Comparison of ENCODE assay signal across 8 cellular contexts in the genomic region with DNA sequence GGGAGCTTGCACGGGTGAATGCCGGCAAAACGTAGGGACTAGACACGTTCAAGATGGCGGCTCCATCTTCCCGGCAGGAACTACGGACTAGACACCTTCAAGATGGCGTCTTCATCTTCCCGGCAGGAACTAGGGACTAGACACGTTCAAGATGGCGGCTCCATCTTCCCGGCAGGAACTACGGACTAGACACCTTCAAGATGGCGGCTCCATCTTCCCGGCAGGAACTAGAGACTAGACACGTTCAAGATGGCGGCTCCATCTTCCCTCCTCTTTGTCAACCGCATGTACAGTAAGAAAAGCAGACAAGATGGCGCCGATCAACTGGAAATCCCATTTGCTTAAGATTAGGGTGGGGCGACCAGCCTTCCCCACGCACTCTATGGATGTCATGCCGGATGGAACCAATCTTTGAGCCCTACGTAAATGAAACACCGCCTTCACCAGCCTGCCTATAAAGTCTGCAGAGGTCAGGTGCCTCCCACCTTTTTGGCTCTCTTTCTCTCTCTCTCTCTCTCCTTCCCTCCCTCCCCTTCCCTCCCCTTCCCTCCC.
A peak's percentile ranks its signal among the peaks of the same experiment; 100 is the strongest.
DNase-seq lines count a peak whose midpoint lies in the region; ATAC-seq and TF ChIP-seq lines count a peak whose summit lies in the region.

No MANE protein-coding gene starts in this region.

- H3K27ac Mint-ChIP-seq in activated naive CD4-positive, alpha-beta T cell treated with anti-CD3 and anti-CD28 coated beads for 36 hours, result peak overlapping the region; percentile 46

- TF ChIP-seq CTCF in GM06990 (IDR thresholded peaks at IDR 0.05; ENCODE audit: insufficient read depth, low read length, poor library complexity, severe bottlenecking) (no peak), HEK293 (tag by site-specific recombination; IDR thresholded peaks at IDR 0.05) (no peak), smooth muscle cell (IDR thresholded peaks at IDR 0.05; ENCODE audit: borderline replicate concordance, insufficient read depth, poor library complexity, severe bottlenecking) (no peak)

- intact Hi-C loops in activated naive CD4-positive, alpha-beta T cell treated with anti-CD3 and anti-CD28 coated beads for 36 hours (cut with micrococcal nuclease), result no loop called here
- intact Hi-C loops in Right ventricle myocardium inferior (cut with DNase I), result no loop called here

- H3K4me3 ChIP-seq in GM06990 (replicated peaks; ENCODE audit: low read depth, low read length) (no peak overlapping the region), HEK293 (ENCODE audit: low read depth, low read length) (peak overlapping the region; percentile 24), rectal smooth muscle tissue (ENCODE audit: low read length) (peak overlapping the region; percentile 51), smooth muscle cell (no peak overlapping the region)

- no peak overlapping the region for H3K4me2 ChIP-seq in smooth muscle cell

- no peaks in the 10 kb centered on the region for H3K79me2 ChIP-seq in smooth muscle cell (ENCODE audit: low read depth)

- peaks cover 9% of the 10 kb centered on the region for H3K9me3 Mint-ChIP-seq in activated naive CD4-positive, alpha-beta T cell treated with anti-CD3 and anti-CD28 coated beads for 36 hours

- H3K9ac ChIP-seq in rectal smooth muscle tissue (ENCODE audit: low read length) (no peak overlapping the region), smooth muscle cell (ENCODE audit: low read depth) (no peak overlapping the region)

- POLR2A ChIA-PET in HEK293 (lab: Yijun Ruan, JAX), result no interaction called here

- H3F3A ChIP-seq in smooth muscle cell (ENCODE audit: low read depth), result no peaks in the 10 kb centered on the region

- no peaks in the 10 kb centered on the region for H3K27me3 Mint-ChIP-seq in activated naive CD4-positive, alpha-beta T cell treated with anti-CD3 and anti-CD28 coated beads for 36 hours (ENCODE audit: low read depth)

- DNase-seq in GM06990 (ENCODE audit: extremely low read depth, insufficient read length), result peak; percentile 75
- DNase-seq in NCI-H524 treated with DMSO at 0.1 percent for 48 hours (lab: John Stamatoyannopoulos, UW), result peak; percentile 62
- peak; percentile 69 for DNase-seq in activated naive CD4-positive, alpha-beta T cell treated with anti-CD3 and anti-CD28 coated beads for 36 hours
- no peak for DNase-seq in Right ventricle myocardium inferior (ENCODE audit: missing footprints)
- no peak for DNase-seq in smooth muscle cell (lab: John Stamatoyannopoulos, UW; ENCODE audit: unreplicated experiment)
- no peak for DNase-seq in KBM-7

- peak; percentile 64 for ATAC-seq in Right ventricle myocardium inferior

- peak overlapping the region; percentile 36 for H3K4me3 Mint-ChIP-seq in activated naive CD4-positive, alpha-beta T cell treated with anti-CD3 and anti-CD28 coated beads for 36 hours

- H3K27me3 ChIP-seq in GM06990 (replicated peaks; ENCODE audit: control insufficient read depth, insufficient read depth, low read length), result no peaks in the 10 kb centered on the region
- no peaks in the 10 kb centered on the region for H3K27me3 ChIP-seq in rectal smooth muscle tissue (ENCODE audit: control insufficient read depth, insufficient read depth, low read length)
- no peaks in the 10 kb centered on the region for H3K27me3 ChIP-seq in smooth muscle cell (ENCODE audit: low read depth)

- 84% methylated on average over 25 of the region's 25 CpGs for WGBS in smooth muscle cell (ENCODE audit: low lambda C conversion rate)

- H3K9me3 ChIP-seq in HEK293 (ENCODE audit: control insufficient read depth, insufficient read depth, low read depth, low read length), result no peaks in the 10 kb centered on the region
- H3K9me3 ChIP-seq in smooth muscle cell (replicated peaks; ENCODE audit: low read depth), result no peaks in the 10 kb centered on the region

- no peaks in the 10 kb centered on the region for H4K20me1 ChIP-seq in smooth muscle cell (ENCODE audit: low read depth)

- CTCF ChIA-PET in HEK293 (lab: Yijun Ruan, JAX), result no interaction called here
- CTCF ChIA-PET in activated naive CD4-positive, alpha-beta T cell treated with anti-CD3 and anti-CD28 coated beads for 36 hours (lab: Charles Lee), result no interaction called here

- no peaks in the 10 kb centered on the region for H3K36me3 Mint-ChIP-seq in activated naive CD4-positive, alpha-beta T cell treated with anti-CD3 and anti-CD28 coated beads for 36 hours (ENCODE audit: low read depth)

- H2AFZ ChIP-seq in smooth muscle cell (ENCODE audit: low read depth), result no peak overlapping the region

- in situ Hi-C loops in KBM-7 (cut with MboI; ENCODE audit: low pct_unique_long_range_greater_than_20kb, low sequenced_read_pairs), result no loop called here

- no peaks in the 10 kb centered on the region for H3K4me1 ChIP-seq in HEK293 (ENCODE audit: control insufficient read depth, insufficient read depth, low read length)
- no peaks in the 10 kb centered on the region for H3K4me1 ChIP-seq in rectal smooth muscle tissue (ENCODE audit: control insufficient read depth, insufficient read depth, low read length)
- H3K4me1 ChIP-seq in smooth muscle cell (ENCODE audit: low read depth), result no peaks in the 10 kb centered on the region

- no peak overlapping the region for H3K27ac ChIP-seq in HEK293 (ENCODE audit: extremely low read depth, low read depth, low read length)
- H3K27ac ChIP-seq in rectal smooth muscle tissue (ENCODE audit: low read depth, low read length), result no peak overlapping the region
- no peak overlapping the region for H3K27ac ChIP-seq in smooth muscle cell (ENCODE audit: low read depth)

- no peaks in the 10 kb centered on the region for H3K4me1 Mint-ChIP-seq in activated naive CD4-positive, alpha-beta T cell treated with anti-CD3 and anti-CD28 coated beads for 36 hours (ENCODE audit: low read depth)

- no peaks in the 10 kb centered on the region for H3K36me3 ChIP-seq in GM06990 (ENCODE audit: control insufficient read depth, insufficient read depth, low read length)
- no peaks in the 10 kb centered on the region for H3K36me3 ChIP-seq in HEK293 (ENCODE audit: control insufficient read depth in 2 of 2, insufficient read depth in 1 of 2, low read length in 2 of 2)
- no peaks in the 10 kb centered on the region for H3K36me3 ChIP-seq in rectal smooth muscle tissue (ENCODE audit: control insufficient read depth, insufficient read depth, low read length)
- H3K36me3 ChIP-seq in smooth muscle cell (ENCODE audit: low read depth), result no peaks in the 10 kb centered on the region

TF ChIP-seq in HEK293, 187 proteins besides CTCF, POLR2A, EP300 and RAD21 (continues in another document):
- TF ChIP-seq ZNF707 (tag by site-specific recombination; IDR thresholded peaks at IDR 0.05), result no peak
- no peak for TF ChIP-seq KLF16 (tag by site-specific recombination; IDR thresholded peaks at IDR 0.05)
- no peak for TF ChIP-seq MYNN (tag by site-specific recombination; IDR thresholded peaks at IDR 0.05; ENCODE audit: borderline replicate concordance)
- TF ChIP-seq ZNF221 (tag by site-specific recombination; IDR thresholded peaks at IDR 0.05; ENCODE audit: borderline replicate concordance), result no peak
- TF ChIP-seq ZNF223 (tag by site-specific recombination; IDR thresholded peaks at IDR 0.05), result no peak
- TF ChIP-seq, protein P1, sequence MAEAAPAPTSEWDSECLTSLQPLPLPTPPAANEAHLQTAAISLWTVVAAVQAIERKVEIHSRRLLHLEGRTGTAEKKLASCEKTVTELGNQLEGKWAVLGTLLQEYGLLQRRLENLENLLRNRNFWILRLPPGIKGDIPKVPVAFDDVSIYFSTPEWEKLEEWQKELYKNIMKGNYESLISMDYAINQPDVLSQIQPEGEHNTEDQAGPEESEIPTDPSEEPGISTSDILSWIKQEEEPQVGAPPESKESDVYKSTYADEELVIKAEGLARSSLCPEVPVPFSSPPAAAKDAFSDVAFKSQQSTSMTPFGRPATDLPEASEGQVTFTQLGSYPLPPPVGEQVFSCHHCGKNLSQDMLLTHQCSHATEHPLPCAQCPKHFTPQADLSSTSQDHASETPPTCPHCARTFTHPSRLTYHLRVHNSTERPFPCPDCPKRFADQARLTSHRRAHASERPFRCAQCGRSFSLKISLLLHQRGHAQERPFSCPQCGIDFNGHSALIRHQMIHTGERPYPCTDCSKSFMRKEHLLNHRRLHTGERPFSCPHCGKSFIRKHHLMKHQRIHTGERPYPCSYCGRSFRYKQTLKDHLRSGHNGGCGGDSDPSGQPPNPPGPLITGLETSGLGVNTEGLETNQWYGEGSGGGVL (tag by site-specific recombination; IDR thresholded peaks at IDR 0.05), result peak; percentile 75
- no peak for TF ChIP-seq ZFP41 (tag by site-specific recombination; IDR thresholded peaks at IDR 0.05; ENCODE audit: borderline replicate concordance)
- TF ChIP-seq SP3 (tag by site-specific recombination; IDR thresholded peaks at IDR 0.05), result peak; percentile 59; the same call in 1 of the 2 replicates
- TF ChIP-seq ZNF394 (tag by site-specific recombination; IDR thresholded peaks at IDR 0.05; ENCODE audit: borderline replicate concordance), result no peak
- TF ChIP-seq ZNF560 (tag by site-specific recombination; IDR thresholded peaks at IDR 0.05; ENCODE audit: borderline replicate concordance), result no peak

Comparison
In these comparisons a context has a peak if more than half of its experiments do, and no peak if none do; other contexts are left out.
1. DNase-seq: peak in GM06990 (single experiment), NCI-H524 treated with DMSO at 0.1 percent for 48 hours (single experiment) and activated naive CD4-positive, alpha-beta T cell treated with anti-CD3 and anti-CD28 coated beads for 36 hours (single experiment); none in Right ventricle myocardium inferior (single experiment), smooth muscle cell (single experiment) and KBM-7 (single experiment).
2. H3K4me3 ChIP-seq: peak in HEK293 (single experiment) and rectal smooth muscle tissue (single experiment); none in GM06990 (single experiment) and smooth muscle cell (single experiment).